Comparison of ENCODE assay signal across 8 cellular contexts in genomic region chr15:65862682-65863081, GRCh38. TPM values are rescaled to one million over a fixed set of nuclear protein-coding genes. Genes with fewer than 3 reads are reported as not detected.
DNase-seq lines count a peak whose midpoint lies in the region; ATAC-seq and TF ChIP-seq lines count a peak whose summit lies in the region.

No MANE protein-coding gene starts in this region.

- DNase-seq in CD8-positive, alpha-beta memory T cell = peak; percentile 13 to 66 (median 49)
- DNase-seq in H7 (peak; percentile 57), NCI-H526 (lab: John Stamatoyannopoulos, UW) (peak; percentile 78 to 85), esophagus muscularis mucosa (ENCODE audit: extremely low spot score) (no peak), renal cortical epithelial cell (ENCODE audit: low read depth) (peak; percentile 66), ovary (no peak)
- DNase-seq in activated CD4-positive, alpha-beta T cell treated with anti-CD3 and anti-CD28 coated beads, Interleukin-2, amount 50 U/mL, for 4 hours = peak; percentile 49 to 53

- TF ChIP-seq POLR2A in esophagus muscularis mucosa (IDR thresholded peaks at IDR 0.05; ENCODE audit: low read depth) (no peak), ovary (IDR thresholded peaks at IDR 0.05) (no peak)

- no peak overlapping the region for H3K27ac Mint-ChIP-seq in CD8-positive, alpha-beta memory T cell

- peaks cover 0 to 2% of the 10 kb centered on the region in 2 donors for H3K27me3 Mint-ChIP-seq in CD8-positive, alpha-beta memory T cell

- TF ChIP-seq EP300 in esophagus muscularis mucosa (IDR thresholded peaks at IDR 0.05) (no peak), ovary (IDR thresholded peaks at IDR 0.05) (no peak)

- no peaks in the 10 kb centered on the region for H3K27me3 ChIP-seq in CD8-positive, alpha-beta memory T cell (ENCODE audit: insufficient read depth, low read length, poor library complexity, severe bottlenecking)
- H3K27me3 ChIP-seq in H7 (ENCODE audit: control insufficient read depth, insufficient read depth, low read length) = no peaks in the 10 kb centered on the region
- no peaks in the 10 kb centered on the region for H3K27me3 ChIP-seq in esophagus muscularis mucosa
- no peaks in the 10 kb centered on the region for H3K27me3 ChIP-seq in ovary

- TF ChIP-seq CTCF in esophagus muscularis mucosa (IDR thresholded peaks at IDR 0.05) (peak in 2 of 3 experiments; percentile 13 to 37), ovary (IDR thresholded peaks at IDR 0.05) (no peak)

- CTCF ChIA-PET in CD8-positive, alpha-beta memory T cell (lab: Charles Lee) = interaction anchor here (0.6 to 1.8 kb wide), 3 partner anchors 8 to 223 kb away, joined by 3 to 4 read pairs (median 3); no protein-coding TSS in a partner anchor

- H3K27ac ChIP-seq in CD8-positive, alpha-beta memory T cell (ENCODE audit: low read depth, low read length) = no peak overlapping the region
- H3K27ac ChIP-seq in esophagus muscularis mucosa (replicated peaks in 1 of 4) (no peak overlapping the region), ovary (no peak overlapping the region)

- H3K4me1 ChIP-seq in CD8-positive, alpha-beta memory T cell (ENCODE audit: insufficient read depth, low read length) = peaks cover 4% of the 10 kb centered on the region
- no peaks in the 10 kb centered on the region for H3K4me1 ChIP-seq in esophagus muscularis mucosa
- no peaks in the 10 kb centered on the region for H3K4me1 ChIP-seq in ovary (ENCODE audit: insufficient read depth)

- no peak for ATAC-seq in HG03039 (IDR thresholded peaks at IDR 0.05; ENCODE audit: unreplicated experiment)

- no peaks in the 10 kb centered on the region for H3K36me3 Mint-ChIP-seq in CD8-positive, alpha-beta memory T cell

- no peaks in the 10 kb centered on the region for H3K9me3 Mint-ChIP-seq in CD8-positive, alpha-beta memory T cell

- H3K9me3 ChIP-seq in CD8-positive, alpha-beta memory T cell (ENCODE audit: low read length) = no peaks in the 10 kb centered on the region
- no peaks in the 10 kb centered on the region for H3K9me3 ChIP-seq in esophagus muscularis mucosa
- no peaks in the 10 kb centered on the region for H3K9me3 ChIP-seq in ovary

- WGBS in esophagus muscularis mucosa = 5% methylated on average over 1 of the region's 1 CpG
- 28 to 48% (median 43%) methylated on average over 1 of the region's 1 CpG for WGBS in ovary, 3 donors

- no peak overlapping the region for H3K4me3 ChIP-seq in CD8-positive, alpha-beta memory T cell (ENCODE audit: low read length)
- H3K4me3 ChIP-seq in H7 (ENCODE audit: insufficient read depth, low read depth, low read length) (no peak overlapping the region), esophagus muscularis mucosa (no peak overlapping the region), ovary (no peak overlapping the region)

- POLR2A ChIA-PET in CD8-positive, alpha-beta memory T cell (lab: Charles Lee) = no interaction called here

- H3K36me3 ChIP-seq in CD8-positive, alpha-beta memory T cell (ENCODE audit: insufficient read depth, low read length) = no peaks in the 10 kb centered on the region
- H3K36me3 ChIP-seq in H7 (replicated peaks; ENCODE audit: control insufficient read depth, insufficient read depth, low read length) = no peaks in the 10 kb centered on the region
- H3K36me3 ChIP-seq in esophagus muscularis mucosa = no peaks in the 10 kb centered on the region
- no peaks in the 10 kb centered on the region for H3K36me3 ChIP-seq in ovary

- intact Hi-C loops in esophagus muscularis mucosa (cut with DNase I) (no loop called here), ovary (cut with DNase I) (loop anchor here in 1 of 4 donors (5.0 kb wide), 1 partner anchor 170 kb away; no protein-coding TSS in a partner anchor)

- peaks cover 12 to 13% (median 12%) of the 10 kb centered on the region in 3 donors for H3K4me1 Mint-ChIP-seq in CD8-positive, alpha-beta memory T cell

- no peak overlapping the region for H3K4me3 Mint-ChIP-seq in CD8-positive, alpha-beta memory T cell

RNA-seq across cellular contexts. Expression of gene RAB11A, which starts 6.6 kb away (rescaled TPM):
- total RNA-seq in CD8-positive, alpha-beta memory T cell = 100 to 1,000 TPM; 158 to 159 TPM
- 194 TPM for polyA plus RNA-seq in CD8-positive, alpha-beta memory T cell
- total RNA-seq in H7 (2014; rRNA removed; shearing (Covaris generic)) = 206 and 229 TPM in 2 replicates
- total RNA-seq in esophagus muscularis mucosa (100 to 1,000 TPM in 3 of 4 donors, 10 to 100 TPM in 1; 51.9 to 134 (median 122) TPM), renal cortical epithelial cell (505 and 703 TPM in 2 replicates), ovary (100 to 1,000 TPM in 5 of 7 donors, 10 to 100 TPM in 2; 47.0 to 163 (median 139) TPM)
- polyA plus RNA-seq in ovary = 100 to 1,000 TPM; 110 to 249 TPM

Comparison
In these comparisons a context has a peak if more than half of its experiments do, and no peak if none do; other contexts are left out.
1. DNase-seq: peak in CD8-positive, alpha-beta memory T cell (5 of 5), H7 (single experiment), NCI-H526 (2 of 2), activated CD4-positive, alpha-beta T cell treated with anti-CD3 and anti-CD28 coated beads, Interleukin-2, amount 50 U/mL, for 4 hours (2 of 2) and renal cortical epithelial cell (single experiment); none in esophagus muscularis mucosa (single experiment) and ovary (0 of 5).
2. CTCF ChIP-seq: peak in esophagus muscularis mucosa (2 of 3); none in ovary (0 of 3).